8 cellular contexts compared by ENCODE assay signal in genomic region chr10:93062499-93063216, GRCh38. TPM values are rescaled to one million over a fixed set of nuclear protein-coding genes. Genes with fewer than 3 reads are reported as not detected.
DNase-seq lines count a peak whose midpoint lies in the region; TF ChIP-seq lines count a peak whose summit lies in the region.

No MANE protein-coding gene starts in this region.

- no peaks in the 10 kb centered on the region for H3K9me3 ChIP-seq in HUES48 (ENCODE audit: control insufficient read depth, insufficient read depth, low read length)

- H3K27ac ChIP-seq in HUES48 (ENCODE audit: low read depth, low read length) (no peak overlapping the region), brain microvascular endothelial cell (no peak overlapping the region)

- H3K36me3 ChIP-seq in HUES48 (ENCODE audit: control insufficient read depth, insufficient read depth, low read length) (no peaks in the 10 kb centered on the region), brain microvascular endothelial cell (replicated peaks) (no peaks in the 10 kb centered on the region)

- peaks cover 15% of the 10 kb centered on the region; the same call in 1 of the 2 replicates for H3K4me1 ChIP-seq in HUES48 (ENCODE audit: control insufficient read depth, insufficient read depth, low read length)

- no peak overlapping the region for H3K9ac ChIP-seq in HUES48 (ENCODE audit: low read depth, low read length)

- peak; percentile 32 for TF ChIP-seq CTCF in brain microvascular endothelial cell (IDR thresholded peaks at IDR 0.05; ENCODE audit: low read depth, low read length, missing control alignments)

- peak; percentile 60 for DNase-seq in Daoy (ENCODE audit: low read depth)
- DNase-seq in brain microvascular endothelial cell: no peak
- peak; percentile 16 for DNase-seq in kidney glomerular epithelial cell (lab: John Stamatoyannopoulos, UW)
- peak in 2 of 3 donors; percentile 35 to 67 for DNase-seq in stimulated activated CD4-positive, alpha-beta T cell treated with anti-CD3 and anti-CD28 coated beads, TNF-alpha, amount 100 ng/mL, for 48 hours (ENCODE audit: low read depth in 3 of 3)
- DNase-seq in NCI-H82 (lab: John Stamatoyannopoulos, UW): no peak
- no peak for DNase-seq in HT-29 (ENCODE audit: low spot score)
- DNase-seq in NCI-H146 (lab: John Stamatoyannopoulos, UW): no peak

- H3K27me3 ChIP-seq in HUES48 (ENCODE audit: control insufficient read depth, insufficient read depth, low read length): peaks cover 99% of the 10 kb centered on the region
- H3K27me3 ChIP-seq in brain microvascular endothelial cell (replicated peaks): peaks cover 74% of the 10 kb centered on the region

- in situ Hi-C loops in brain microvascular endothelial cell (cut with HindIII; ENCODE audit: low pct_ligation_motif_present, low sequenced_read_pairs): no loop called here

- peak overlapping the region; percentile 53 for H3K4me3 ChIP-seq in HUES48 (ENCODE audit: low read depth, low read length)
- peak overlapping the region; percentile 3 for H3K4me3 ChIP-seq in brain microvascular endothelial cell (ENCODE audit: low read depth, low read length)

RNA-seq across cellular contexts. Expression of gene CYP26C1, which starts 2.1 kb away (rescaled TPM):
- 0.11 TPM in 1 of 2 replicates, not detected in the other for total RNA-seq in Daoy (2014; rRNA removed; shearing (Covaris generic))
- total RNA-seq in HT-29 (2014; rRNA removed; shearing (Covaris generic)): 0.18 and 0.23 TPM in 2 replicates

RNA-seq across cellular contexts. Expression of gene CYP26A1, which starts 11.0 kb away (rescaled TPM):
- 0.15 and 0.17 TPM in 2 replicates for total RNA-seq in Daoy (2014; rRNA removed; shearing (Covaris generic))
- total RNA-seq in HT-29 (2014; rRNA removed; shearing (Covaris generic)): 2.1 and 2.6 TPM in 2 replicates

Comparison
In these comparisons a context has a peak if more than half of its experiments do, and no peak if none do; other contexts are left out.
1. DNase-seq: peak in Daoy (single experiment), kidney glomerular epithelial cell (single experiment) and stimulated activated CD4-positive, alpha-beta T cell treated with anti-CD3 and anti-CD28 coated beads, TNF-alpha, amount 100 ng/mL, for 48 hours (2 of 3); none in brain microvascular endothelial cell (single experiment), NCI-H82 (single experiment), HT-29 (single experiment) and NCI-H146 (single experiment).